ENCODE assay signal across 9 cellular contexts in genomic region chr1:174258148-174258550, GRCh38.
A peak's percentile ranks its signal among the peaks of the same experiment; 100 is the strongest.
DNase-seq lines count a peak whose midpoint lies in the region; ATAC-seq and TF ChIP-seq lines count a peak whose summit lies in the region.
"Had no signal": no experiment of that assay in that cellular context is flagged by ENCODE, and none has a peak within 500 bp of the region (broad histone marks: within the 10 kb centered on the region; RNA-seq: fewer than 3 reads in every experiment).

No MANE protein-coding gene starts in this region.

- no peaks in the 10 kb centered on the region for H3K4me1 ChIP-seq in GM23248 (ENCODE audit: insufficient read depth)

- H3K36me3 Mint-ChIP-seq in CD14-positive monocyte = peaks cover 19% of the 10 kb centered on the region in 2 donors

- no peaks in the 10 kb centered on the region for H3K9me2 ChIP-seq in GM23248 (ENCODE audit: insufficient read depth)

- H3K4me3 Mint-ChIP-seq in CD14-positive monocyte = no peak overlapping the region
- H3K4me3 Mint-ChIP-seq: IgD-negative memory B cell had no signal

- DNase-seq in CD14-positive monocyte (ENCODE audit: low spot score) (no peak), GM23248 (peak; percentile 57), NCI-H748 treated with DMSO at 0.1 percent for 48 hours (lab: John Stamatoyannopoulos, UW) (peak; percentile 11), foreskin melanocyte (peak; percentile 29), renal cortical epithelial cell (ENCODE audit: low read depth) (peak; percentile 55)
- peak; percentile 3 for DNase-seq in activated CD8-positive, alpha-beta memory T cell treated with anti-CD3 and anti-CD28 coated beads, Interleukin-2, amount 50 U/mL, for 1 hour (ENCODE audit: extremely low read depth)

- TF ChIP-seq CTCF in CD14-positive monocyte (IDR thresholded peaks at IDR 0.05) = peak; percentile 60

- no peaks in the 10 kb centered on the region for H3K36me3 ChIP-seq in GM23248 (ENCODE audit: low read depth)

- H3K79me2 ChIP-seq in GM23248 (ENCODE audit: insufficient read depth) = no peaks in the 10 kb centered on the region

- in situ Hi-C loops in GM23248 (cut with MboI) = loop anchor here (25.0 kb wide), 1 partner anchor 729 kb away; the partner anchor contains the start of gene CACYBP

- no peak overlapping the region for H3K27ac ChIP-seq in GM23248

- no peaks in the 10 kb centered on the region for H3K9me3 ChIP-seq in GM23248 (ENCODE audit: low read depth)

- peaks cover 4% of the 10 kb centered on the region for H3K4me1 Mint-ChIP-seq in CD14-positive monocyte

- H3K27me3 ChIP-seq in GM23248 (replicated peaks; ENCODE audit: insufficient read depth) = no peaks in the 10 kb centered on the region

- no peaks in the 10 kb centered on the region for H4K20me1 ChIP-seq in GM23248 (ENCODE audit: insufficient read depth)

- no peak overlapping the region for H3K4me2 ChIP-seq in GM23248 (ENCODE audit: unreplicated experiment)

- no peak overlapping the region for H3K27ac Mint-ChIP-seq in CD14-positive monocyte
- H3K27ac Mint-ChIP-seq: IgD-negative memory B cell had no signal

- ATAC-seq in HG02884 (IDR thresholded peaks at IDR 0.05; ENCODE audit: unreplicated experiment) = no peak
- ATAC-seq in GM19397 (IDR thresholded peaks at IDR 0.05; ENCODE audit: unreplicated experiment) = no peak

- no peak overlapping the region for H3K9ac ChIP-seq in GM23248

- H2AFZ ChIP-seq in GM23248 = no peak overlapping the region

- no peak overlapping the region for H3K4me3 ChIP-seq in GM23248

- no peaks in the 10 kb centered on the region for H3F3A ChIP-seq in GM23248 (ENCODE audit: insufficient read depth)

- intact Hi-C loops in CD14-positive monocyte (cut with micrococcal nuclease) = loop anchor here in 1 of 2 donors (10.0 kb wide), 1 partner anchor 487 kb away; no protein-coding TSS in a partner anchor

- WGBS in GM23248 (ENCODE audit: low coverage in 1 of 2, low lambda C conversion rate in 2 of 2, missing lambda C conversion rate in 2 of 2), 2 experiments = 33 to 69% methylated on average over 1 of the region's 1 CpG

- H3K9me3 Mint-ChIP-seq in CD14-positive monocyte = peaks cover 0 to 2% (median 0%) of the 10 kb centered on the region in 7 donors
- H3K9me3 Mint-ChIP-seq: IgD-negative memory B cell had no signal

- peaks cover 0 to 1% (median 0%) of the 10 kb centered on the region in 3 donors for H3K27me3 Mint-ChIP-seq in CD14-positive monocyte (ENCODE audit: low read depth in 3 of 3)
- H3K27me3 Mint-ChIP-seq: IgD-negative memory B cell had no signal
